In genomic region chr2:233209117-233209977, GRCh38 we compare ENCODE assay signal across 8 cellular contexts. TPM values are rescaled to one million over a fixed set of nuclear protein-coding genes. Genes with fewer than 3 reads are reported as not detected.
DNase-seq lines count a peak whose midpoint lies in the region; ATAC-seq and TF ChIP-seq lines count a peak whose summit lies in the region.

No MANE protein-coding gene starts in this region.

- TF ChIP-seq CTCF in neural cell (IDR thresholded peaks at IDR 0.05; ENCODE audit: poor library complexity, severe bottlenecking) (no peak), nephron progenitor cell (IDR thresholded peaks at IDR 0.05) (no peak)

- peaks cover 11% of the 10 kb centered on the region for H3K4me1 Mint-ChIP-seq in nephron progenitor cell

- no peak overlapping the region for H2AFZ ChIP-seq in neural cell (ENCODE audit: low read depth, low read length)

- no peak overlapping the region for H3K4me3 ChIP-seq in neural cell (ENCODE audit: low read length)

- peaks cover 3% of the 10 kb centered on the region for H3K9me3 Mint-ChIP-seq in nephron progenitor cell

- no peak overlapping the region for H3K4me3 Mint-ChIP-seq in nephron progenitor cell

- peak overlapping the region; percentile 16 for H3K9ac ChIP-seq in neural cell (ENCODE audit: low read length)

- no peak for TF ChIP-seq RAD21 in neural cell (conservative IDR thresholded peaks at IDR 0.05)

- no peaks in the 10 kb centered on the region for H3K79me2 ChIP-seq in neural cell (replicated peaks; ENCODE audit: insufficient read depth, low read length)

- H3K9me3 ChIP-seq in neural cell (ENCODE audit: low read length) = no peaks in the 10 kb centered on the region

- H4K20me1 ChIP-seq in neural cell (ENCODE audit: insufficient read depth) = no peaks in the 10 kb centered on the region

- no peaks in the 10 kb centered on the region for H3F3A ChIP-seq in neural cell (ENCODE audit: insufficient read depth, low read length, poor library complexity, severe bottlenecking)

- DNase-seq in ELR (ENCODE audit: low read depth) (peak; percentile 49), NCI-H2227 treated with DMSO at 0.1 percent for 48 hours (lab: John Stamatoyannopoulos, UW) (peak; percentile 66), nephron progenitor cell (no peak)

- H3K36me3 Mint-ChIP-seq in nephron progenitor cell (ENCODE audit: low read depth) = peaks cover 3% of the 10 kb centered on the region

- H3K36me3 ChIP-seq in neural cell (ENCODE audit: insufficient read depth, low read length) = no peaks in the 10 kb centered on the region

- no peaks in the 10 kb centered on the region for H3K27me3 ChIP-seq in neural cell (ENCODE audit: insufficient read depth, low read depth, low read length)

- ATAC-seq in GM21825 (IDR thresholded peaks at IDR 0.05; ENCODE audit: unreplicated experiment) (no peak), GM18870 (IDR thresholded peaks at IDR 0.05; ENCODE audit: unreplicated experiment) (no peak), HG03460 (IDR thresholded peaks at IDR 0.05; ENCODE audit: unreplicated experiment) (no peak)

- TF ChIP-seq EP300 in neural cell (conservative IDR thresholded peaks at IDR 0.05; ENCODE audit: poor library complexity, severe bottlenecking) = no peak

- H3K27me3 Mint-ChIP-seq in nephron progenitor cell (ENCODE audit: low read depth, poor library complexity) = peaks cover 10% of the 10 kb centered on the region

- no peak overlapping the region for H3K4me2 ChIP-seq in neural cell (ENCODE audit: low read length)

- H3K9me2 ChIP-seq in neural cell (ENCODE audit: insufficient read depth, low read length) = no peaks in the 10 kb centered on the region

- no peak overlapping the region for H3K27ac Mint-ChIP-seq in nephron progenitor cell

- H3K27ac ChIP-seq in cingulate gyrus (ENCODE audit: low read depth, low read length) (peak overlapping the region; percentile 65), neural cell (ENCODE audit: low read length) (peak overlapping the region; percentile 45)

TF ChIP-seq in neural cell, 6 proteins besides CTCF, POLR2A, EP300 and RAD21:
- no peak for TF ChIP-seq SMC3 (conservative IDR thresholded peaks at IDR 0.05; ENCODE audit: poor library complexity)
- TF ChIP-seq TAF1 (IDR thresholded peaks at IDR 0.05; ENCODE audit: low read depth) = no peak
- no peak for TF ChIP-seq REST (IDR thresholded peaks at IDR 0.05; ENCODE audit: borderline replicate concordance)
- TF ChIP-seq POLR2AphosphoS5 (IDR thresholded peaks at IDR 0.05) = no peak
- no peak for TF ChIP-seq EZH2 (IDR thresholded peaks at IDR 0.05; ENCODE audit: borderline replicate concordance, insufficient read depth, low read length, poor library complexity, severe bottlenecking)
- no peak for TF ChIP-seq MXI1 (conservative IDR thresholded peaks at IDR 0.05; ENCODE audit: poor library complexity, severe bottlenecking)

RNA-seq across cellular contexts. Expression of gene ATG16L1, which starts 42.1 kb away (rescaled TPM):
- polyA plus RNA-seq in neural cell = 67.6 and 100 TPM in 2 replicates
- polyA minus RNA-seq in neural cell = 57.5 and 61.7 TPM in 2 replicates
